Comparison of ENCODE assay signal across 8 cellular contexts in the genomic region with DNA sequence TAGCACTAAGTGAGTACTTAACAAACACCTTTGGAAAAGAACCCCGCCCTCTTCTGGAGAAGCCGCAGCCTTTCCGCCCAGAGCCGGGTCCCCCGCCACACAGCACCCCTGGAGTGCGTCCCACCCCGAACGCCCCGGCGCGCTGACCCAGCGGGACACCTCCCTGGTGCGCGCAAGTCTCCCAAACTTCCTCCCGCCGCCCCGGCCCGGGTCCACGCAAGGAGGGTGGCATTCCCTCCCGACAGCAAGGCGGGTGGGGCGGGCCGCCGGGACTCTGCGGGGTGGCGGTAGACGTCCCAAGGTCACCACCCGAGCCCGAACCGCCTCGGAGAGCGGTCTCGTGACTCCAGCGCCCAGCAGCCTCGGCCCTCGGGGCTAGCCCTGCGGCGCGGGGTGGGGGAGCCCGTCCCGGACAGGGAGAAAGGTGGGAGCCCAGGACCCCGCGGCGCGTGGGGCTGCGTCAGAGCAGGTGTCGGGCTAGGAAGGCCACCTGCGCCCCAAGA. TPM values are rescaled to one million over a fixed set of nuclear protein-coding genes. Genes with fewer than 3 reads are reported as not detected.
A peak's percentile ranks its signal among the peaks of the same experiment; 100 is the strongest.
DNase-seq lines count a peak whose midpoint lies in the region; ATAC-seq and TF ChIP-seq lines count a peak whose summit lies in the region.

No MANE protein-coding gene starts in this region.

- H3K4me3 ChIP-seq in coronary artery, result peak overlapping the region; percentile 93
- peak overlapping the region; percentile 88 to 95 for H3K4me3 ChIP-seq in left lung

- H3K27me3 ChIP-seq in left lung, result no peaks in the 10 kb centered on the region

- peak; percentile 30 for DNase-seq in HT1080 (ENCODE audit: low read depth)
- peak; percentile 80 for DNase-seq in coronary artery (ENCODE audit: low spot score)
- peak; percentile 70 to 94 for DNase-seq in left lung
- DNase-seq in stimulated activated CD4-positive, alpha-beta T cell treated with anti-CD3 and anti-CD28 coated beads, Interleukin-4, amount 100 ng/mL, for 4 hours, result peak; percentile 12 to 28
- DNase-seq in COLO829 (ENCODE audit: low spot score), result no peak

- H3K4me1 ChIP-seq in ES-I3 (ENCODE audit: insufficient read depth, low read length), result peaks cover 6% of the 10 kb centered on the region; the same call in 1 of the 2 replicates
- peaks cover 4 to 61% of the 10 kb centered on the region in 2 donors for H3K4me1 ChIP-seq in left lung

- TF ChIP-seq CTCF in VCaP (conservative IDR thresholded peaks at IDR 0.05), result no peak
- no peak for TF ChIP-seq CTCF in coronary artery (IDR thresholded peaks at IDR 0.05)
- TF ChIP-seq CTCF in left lung (IDR thresholded peaks at IDR 0.05), result no peak

- H3K9me3 ChIP-seq in ES-I3 (ENCODE audit: control insufficient read depth, insufficient read depth, low read length), result no peaks in the 10 kb centered on the region
- H3K9me3 ChIP-seq in left lung, result no peaks in the 10 kb centered on the region

- intact Hi-C loops in left lung (cut with DNase I), result no loop called here

- peak; percentile 41 for ATAC-seq in GM21526 (IDR thresholded peaks at IDR 0.05; ENCODE audit: low FRiP score, unreplicated experiment)
- ATAC-seq in left lung, result peak; percentile 74

- H3K27ac ChIP-seq in VCaP (peak overlapping the region; percentile 78), coronary artery (peak overlapping the region; percentile 85 to 88), left lung (peak overlapping the region; percentile 83 to 92)

- H3K9ac ChIP-seq in ES-I3 (ENCODE audit: low read depth, low read length), result peak overlapping the region; percentile 71

- no peaks in the 10 kb centered on the region for H3K36me3 ChIP-seq in ES-I3 (ENCODE audit: insufficient read depth, low read length)
- peaks cover 0 to 9% of the 10 kb centered on the region in 2 donors for H3K36me3 ChIP-seq in left lung

RNA-seq across cellular contexts. Expression of gene CCDC93, which starts 0.6 kb away (rescaled TPM):
- total RNA-seq in HT1080 (2014; rRNA removed; shearing (Covaris generic)), result 17.4 and 17.9 TPM in 2 replicates
- 10.6 and 15.9 TPM in 2 replicates for polyA plus RNA-seq in HT1080 (2015; cell fraction: cytosol; rRNA removed)
- 56.5 and 64.5 TPM in 2 replicates for polyA plus RNA-seq in HT1080 (2015; cell fraction: nucleus; rRNA removed)
- 10 to 100 TPM; 30.2 to 49.0 TPM for total RNA-seq in left lung
